ENCODE assay signal across 8 cellular contexts in the genomic region with DNA sequence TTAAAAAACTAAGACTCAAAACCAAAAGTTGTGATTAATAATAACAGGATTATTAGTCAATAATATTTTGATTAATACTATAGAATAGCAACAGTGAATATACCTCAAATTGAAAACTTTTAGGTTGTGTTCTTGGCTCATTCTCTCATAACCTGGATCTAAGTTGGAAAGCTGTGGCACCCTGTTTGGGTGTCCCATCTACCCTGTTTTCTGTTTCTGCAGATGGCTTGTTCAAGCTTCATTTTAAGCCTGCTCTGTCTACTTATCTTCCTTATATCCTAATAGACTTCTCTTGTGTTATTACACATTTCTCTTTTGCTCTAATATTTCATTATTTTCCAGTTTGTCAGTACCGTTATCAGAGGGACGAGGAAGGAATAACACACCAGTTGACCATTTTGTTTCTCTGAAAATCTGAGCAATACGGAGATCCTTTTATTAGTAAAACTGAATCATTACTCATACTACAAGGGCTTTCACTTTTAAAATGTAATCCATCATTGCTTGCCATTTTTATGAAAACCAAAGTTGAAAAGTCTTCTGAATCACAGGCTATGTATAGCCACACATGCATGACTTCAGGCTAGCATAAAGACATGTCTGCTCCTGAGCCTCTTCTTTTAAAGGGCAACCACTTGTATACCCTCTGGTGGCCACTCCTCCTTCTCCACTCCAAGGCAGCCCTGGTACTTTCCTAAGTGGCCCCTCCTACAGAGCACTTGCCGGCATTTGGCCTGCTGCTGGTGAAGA. TPM values are rescaled to one million over a fixed set of nuclear protein-coding genes. Genes with fewer than 3 reads are reported as not detected.
DNase-seq lines count a peak whose midpoint lies in the region; ATAC-seq and TF ChIP-seq lines count a peak whose summit lies in the region.

No MANE protein-coding gene starts in this region.

- 49% methylated on average over 4 of the region's 4 CpGs for WGBS in esophagus muscularis mucosa

- H3K4me1 ChIP-seq in esophagus muscularis mucosa: peaks cover 0 to 31% (median 24%) of the 10 kb centered on the region in 4 donors

- peak; percentile 55 for ATAC-seq in HG03558 (IDR thresholded peaks at IDR 0.05; ENCODE audit: extremely low read depth, unreplicated experiment)

- H3K9me3 ChIP-seq in esophagus muscularis mucosa: no peaks in the 10 kb centered on the region

- intact Hi-C loops in esophagus muscularis mucosa (cut with DNase I): loop anchor here (2.0 to 10.0 kb wide), 3 partner anchors 87 to 317 kb away; partner anchors contain the start of genes GOT1 and SLC25A28

- no peak for TF ChIP-seq POLR2A in esophagus muscularis mucosa (IDR thresholded peaks at IDR 0.05; ENCODE audit: low read depth)

- peak; percentile 11 for DNase-seq in stimulated activated CD4-positive, alpha-beta T cell treated with anti-CD3 and anti-CD28 coated beads, Interleukin-1b, Interleukin-23, amount 100 ng/mL, for 48 hours
- no peak for DNase-seq in stimulated activated CD4-positive, alpha-beta T cell treated with anti-CD3 and anti-CD28 coated beads, Interleukin-4, amount 100 ng/mL, for 24 hours
- DNase-seq in esophagus muscularis mucosa (ENCODE audit: extremely low spot score): no peak
- DNase-seq in NCI-H1092 (lab: John Stamatoyannopoulos, UW): no peak
- DNase-seq in SHP77 (lab: John Stamatoyannopoulos, UW): no peak
- no peak for DNase-seq in SHP77 treated with DMSO at 0.1 percent for 48 hours (lab: John Stamatoyannopoulos, UW)
- DNase-seq in NCI-H774 (lab: John Stamatoyannopoulos, UW): no peak

- peaks cover 0 to 57% (median 36%) of the 10 kb centered on the region in 4 donors for H3K36me3 ChIP-seq in esophagus muscularis mucosa

- H3K27ac ChIP-seq in esophagus muscularis mucosa (replicated peaks in 1 of 4): peak overlapping the region; percentile 46 to 75 (median 74)

- TF ChIP-seq EP300 in esophagus muscularis mucosa (IDR thresholded peaks at IDR 0.05): no peak

- H3K4me3 ChIP-seq in esophagus muscularis mucosa: no peak overlapping the region

- TF ChIP-seq CTCF in esophagus muscularis mucosa (IDR thresholded peaks at IDR 0.05): no peak

- H3K27me3 ChIP-seq in esophagus muscularis mucosa: no peaks in the 10 kb centered on the region

RNA-seq across cellular contexts. Expression of gene COX15, which starts 22.3 kb away (rescaled TPM):
- 10 to 100 TPM; 21.0 to 30.5 (median 24.1) TPM for total RNA-seq in esophagus muscularis mucosa

RNA-seq across cellular contexts. Expression of gene CUTC, which starts 22.4 kb away (rescaled TPM):
- total RNA-seq in esophagus muscularis mucosa: 10 to 100 TPM; 17.6 to 28.7 (median 24.1) TPM

RNA-seq across cellular contexts. Expression of gene ENTPD7, which starts 50.3 kb away (rescaled TPM):
- 1 to 10 TPM; 3.3 to 4.8 (median 4.4) TPM for total RNA-seq in esophagus muscularis mucosa
